ENCODE assay signal across 10 cellular contexts in genomic region chr6:137698636-137699035, GRCh38.
DNase-seq lines count a peak whose midpoint lies in the region; ATAC-seq lines count a peak whose summit lies in the region.
"Had no signal": no experiment of that assay in that cellular context is flagged by ENCODE, and none has a peak within 500 bp of the region (broad histone marks: within the 10 kb centered on the region; RNA-seq: fewer than 3 reads in every experiment).

No MANE protein-coding gene starts in this region.

- H3K4me3 Mint-ChIP-seq in CD4-positive, CD25-positive, alpha-beta regulatory T cell, result peak overlapping the region in 2 of 4 donors; percentile 7 to 17
- H3K4me3 Mint-ChIP-seq in activated CD8-positive, alpha-beta T cell treated with anti-CD3 and anti-CD28 coated beads, Interleukin-2, amount 10 ng/mL, durations not matched to agents 7 days and 5 days, result peak overlapping the region; percentile 57

- H3K9me3 ChIP-seq in CD4-positive, CD25-positive, alpha-beta regulatory T cell (ENCODE audit: control insufficient read depth in 2 of 2, low read length in 2 of 2), result no peaks in the 10 kb centered on the region

- H3K9me3 Mint-ChIP-seq in CD4-positive, CD25-positive, alpha-beta regulatory T cell, result peaks cover 0 to 1% (median 0%) of the 10 kb centered on the region in 7 donors
- H3K9me3 Mint-ChIP-seq in activated CD8-positive, alpha-beta T cell treated with anti-CD3 and anti-CD28 coated beads, Interleukin-2, amount 10 ng/mL, durations not matched to agents 7 days and 5 days (ENCODE audit: insufficient read depth), result no peaks in the 10 kb centered on the region

- no peaks in the 10 kb centered on the region for H3K27me3 ChIP-seq in CD4-positive, CD25-positive, alpha-beta regulatory T cell (ENCODE audit: control insufficient read depth, insufficient read depth, low read length)

- H3K4me1 Mint-ChIP-seq in CD4-positive, CD25-positive, alpha-beta regulatory T cell, result peaks cover 12 to 21% (median 14%) of the 10 kb centered on the region in 4 donors
- H3K4me1 Mint-ChIP-seq in activated CD8-positive, alpha-beta T cell treated with anti-CD3 and anti-CD28 coated beads, Interleukin-2, amount 10 ng/mL, durations not matched to agents 7 days and 5 days (ENCODE audit: low read depth), result peaks cover 38% of the 10 kb centered on the region

- CTCF ChIA-PET in activated CD8-positive, alpha-beta T cell treated with anti-CD3 and anti-CD28 coated beads, Interleukin-2, amount 10 ng/mL, durations not matched to agents 7 days and 5 days (lab: Charles Lee), result interaction anchor here (0.7 to 6.6 kb wide), 27 partner anchors 10 to 427 kb away, joined by 3 to 88 read pairs (median 6); partner anchors contain the start of gene TNFAIP3

- no peak overlapping the region for H3K27ac ChIP-seq in CD4-positive, CD25-positive, alpha-beta regulatory T cell (ENCODE audit: insufficient read depth, low read length, poor library complexity, severe bottlenecking)

- peak overlapping the region in 1 of 3 donors; percentile 15 for H3K27ac Mint-ChIP-seq in CD4-positive, CD25-positive, alpha-beta regulatory T cell
- H3K27ac Mint-ChIP-seq in activated CD8-positive, alpha-beta T cell treated with anti-CD3 and anti-CD28 coated beads, Interleukin-2, amount 10 ng/mL, durations not matched to agents 7 days and 5 days, result peak overlapping the region; percentile 91

- no peaks in the 10 kb centered on the region for H3K36me3 ChIP-seq in CD4-positive, CD25-positive, alpha-beta regulatory T cell (ENCODE audit: control insufficient read depth, insufficient read depth, low read length)

- peak; percentile 31 to 57 for ATAC-seq in CD4-positive, CD25-positive, alpha-beta regulatory T cell (ENCODE audit: low read depth in 2 of 2)
- peak; percentile 50 for ATAC-seq in activated CD8-positive, alpha-beta T cell treated with anti-CD3 and anti-CD28 coated beads, Interleukin-2, amount 10 ng/mL, durations not matched to agents 7 days and 5 days

- POLR2A ChIA-PET in activated CD8-positive, alpha-beta T cell treated with anti-CD3 and anti-CD28 coated beads, Interleukin-2, amount 10 ng/mL, durations not matched to agents 7 days and 5 days (lab: Charles Lee), result interaction anchor here (0.6 to 1.9 kb wide), 4 partner anchors 101 to 816 kb away, joined by 3 to 7 read pairs (median 4); partner anchors contain the start of gene TNFAIP3

- H3K4me1 ChIP-seq in CD4-positive, CD25-positive, alpha-beta regulatory T cell (ENCODE audit: control insufficient read depth, insufficient read depth, low read length, poor library complexity, severe bottlenecking), result peaks cover 10% of the 10 kb centered on the region

- H3K4me3 ChIP-seq in CD4-positive, CD25-positive, alpha-beta regulatory T cell (ENCODE audit: low read depth, low read length), result peak overlapping the region; percentile 27
- H3K4me3 ChIP-seq: skin epidermis had no signal

- DNase-seq in CD4-positive, CD25-positive, alpha-beta regulatory T cell, result peak in 1 of 3 donors; percentile 49
- peak; percentile 67 for DNase-seq in HT1080 (ENCODE audit: low read depth)
- DNase-seq in activated CD8-positive, alpha-beta T cell treated with anti-CD3 and anti-CD28 coated beads, Interleukin-2, amount 10 ng/mL, durations not matched to agents 7 days and 5 days, result peak; percentile 39
- peak; percentile 80 for DNase-seq in medulla oblongata (ENCODE audit: extremely low spot score)
- DNase-seq in AG20443 (ENCODE audit: low spot score), result no peak
- no peak for DNase-seq in NCI-H526 treated with DMSO at 0.1 percent for 48 hours (lab: John Stamatoyannopoulos, UW)
- DNase-seq in OCI-M2 (lab: John Stamatoyannopoulos, UW; ENCODE audit: unreplicated experiment), result no peak
- no peak for DNase-seq in SHP77 (lab: John Stamatoyannopoulos, UW)
- DNase-seq: NK-92 treated with Interleukin-12 subunit alpha and Interleukin-12 subunit beta, amount 100 ng/mL, for 24 hours had no signal

- peaks cover 6% of the 10 kb centered on the region for H3K27me3 Mint-ChIP-seq in CD4-positive, CD25-positive, alpha-beta regulatory T cell
- peaks cover 5% of the 10 kb centered on the region for H3K27me3 Mint-ChIP-seq in activated CD8-positive, alpha-beta T cell treated with anti-CD3 and anti-CD28 coated beads, Interleukin-2, amount 10 ng/mL, durations not matched to agents 7 days and 5 days (ENCODE audit: low read depth)

- H3K36me3 Mint-ChIP-seq in CD4-positive, CD25-positive, alpha-beta regulatory T cell, result no peaks in the 10 kb centered on the region
- no peaks in the 10 kb centered on the region for H3K36me3 Mint-ChIP-seq in activated CD8-positive, alpha-beta T cell treated with anti-CD3 and anti-CD28 coated beads, Interleukin-2, amount 10 ng/mL, durations not matched to agents 7 days and 5 days (ENCODE audit: low read depth)

Comparison
In these comparisons a context has a peak if more than half of its experiments do, and no peak if none do; other contexts are left out.
1. DNase-seq: peak in HT1080 (single experiment), activated CD8-positive, alpha-beta T cell treated with anti-CD3 and anti-CD28 coated beads, Interleukin-2, amount 10 ng/mL, durations not matched to agents 7 days and 5 days (single experiment) and medulla oblongata (single experiment); none in AG20443 (single experiment), NCI-H526 treated with DMSO at 0.1 percent for 48 hours (single experiment), OCI-M2 (single experiment) and SHP77 (0 of 2).